In the genomic region with DNA sequence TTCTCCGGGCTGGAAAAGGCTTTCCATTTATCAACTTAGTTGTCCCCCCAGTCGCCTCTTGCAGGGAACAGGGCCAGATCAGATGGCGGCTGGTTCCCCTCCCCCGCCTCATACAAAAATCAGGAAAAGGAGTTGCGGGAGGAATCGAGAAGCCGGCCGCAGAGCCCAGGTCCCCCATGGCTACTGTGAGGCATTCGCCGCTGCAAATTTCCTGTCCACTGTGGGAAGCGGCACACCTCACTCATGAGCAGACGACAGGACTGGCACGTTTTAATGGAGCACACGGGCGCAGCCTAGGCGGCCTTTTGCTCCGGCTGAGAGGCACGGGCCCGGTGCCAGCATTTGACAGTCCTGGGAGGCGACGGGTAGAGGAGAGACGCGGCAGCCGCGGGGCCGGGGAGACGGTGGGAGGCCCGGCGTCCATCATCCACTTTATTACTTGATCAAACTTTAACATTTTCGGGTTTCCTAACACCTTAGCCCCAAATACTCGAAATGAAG, we compare ENCODE assay signal across 9 cellular contexts. TPM values are rescaled to one million over a fixed set of nuclear protein-coding genes. Genes with fewer than 3 reads are reported as not detected.
DNase-seq lines count a peak whose midpoint lies in the region; ATAC-seq and TF ChIP-seq lines count a peak whose summit lies in the region.
"Had no signal": no experiment of that assay in that cellular context is flagged by ENCODE, and none has a peak within 500 bp of the region (broad histone marks: within the 10 kb centered on the region; RNA-seq: fewer than 3 reads in every experiment).

No MANE protein-coding gene starts in this region.

- peak overlapping the region; percentile 81 for H3K4me3 Mint-ChIP-seq in activated T-cell treated with anti-CD3 and anti-CD28 coated beads, Interleukin-2, amount 50 U/mL, for 4 hours

- no peaks in the 10 kb centered on the region for H3K27me3 ChIP-seq in Panc1 (ENCODE audit: control insufficient read depth, insufficient read depth, low read length)
- H3K27me3 ChIP-seq in foreskin keratinocyte = peaks cover 80% of the 10 kb centered on the region
- H3K27me3 ChIP-seq in upper lobe of right lung = peaks cover 64% of the 10 kb centered on the region

- BruUV-seq in Panc1 (replicated peaks; lab: Mats Ljungman, UMichigan) = no TSS peak

- POLR2A ChIA-PET in Panc1 (lab: Charles Lee) = no interaction called here

- peaks cover 49% of the 10 kb centered on the region for H3K27me3 Mint-ChIP-seq in activated T-cell treated with anti-CD3 and anti-CD28 coated beads, Interleukin-2, amount 50 U/mL, for 4 hours (ENCODE audit: low read depth)

- H3K4me3 ChIP-seq in Panc1 (ENCODE audit: low read depth in 2 of 2, low read length in 2 of 2) (peak overlapping the region; percentile 38 to 54), upper lobe of right lung (no peak overlapping the region)

- TF ChIP-seq CTCF in Panc1 (IDR thresholded peaks at IDR 0.05) (no peak), foreskin keratinocyte (conservative IDR thresholded peaks at IDR 0.05) (no peak), upper lobe of right lung (IDR thresholded peaks at IDR 0.05) (no peak)

- peaks cover 3% of the 10 kb centered on the region for H3K9me3 Mint-ChIP-seq in activated T-cell treated with anti-CD3 and anti-CD28 coated beads, Interleukin-2, amount 50 U/mL, for 4 hours

- H3K27ac ChIP-seq in Panc1 (ENCODE audit: low read length) = no peak overlapping the region
- H3K27ac ChIP-seq in foreskin keratinocyte = no peak overlapping the region
- H3K27ac ChIP-seq in upper lobe of right lung = no peak overlapping the region
- H3K27ac ChIP-seq: skin epidermis had no signal

- no peak for DNase-seq in activated T-cell treated with anti-CD3 and anti-CD28 coated beads, Interleukin-2, amount 50 U/mL, for 4 hours
- no peak for DNase-seq in activated T-cell treated with anti-CD3 and anti-CD28 coated beads, Interleukin-2, amount 50 U/mL, for 48 hours
- DNase-seq in Panc1 (ENCODE audit: low read depth, low spot score) = no peak
- no peak for DNase-seq in foreskin keratinocyte
- peak; percentile 83 for DNase-seq in retina
- no peak for DNase-seq in upper lobe of right lung
- DNase-seq in NCI-H226 = no peak
- DNase-seq in stimulated activated CD4-positive, alpha-beta T cell treated with anti-CD3 and anti-CD28 coated beads, Interleukin-4, amount 100 ng/mL, for 1 hour = no peak

- H3K9me3 ChIP-seq in Panc1 (ENCODE audit: control insufficient read depth, insufficient read depth, low read depth, low read length) = no peaks in the 10 kb centered on the region
- no peaks in the 10 kb centered on the region for H3K9me3 ChIP-seq in upper lobe of right lung

- H3K36me3 Mint-ChIP-seq in activated T-cell treated with anti-CD3 and anti-CD28 coated beads, Interleukin-2, amount 50 U/mL, for 4 hours (ENCODE audit: insufficient read depth) = no peaks in the 10 kb centered on the region

- no peaks in the 10 kb centered on the region for H3K36me3 ChIP-seq in Panc1 (ENCODE audit: control insufficient read depth, insufficient read depth, low read length)
- no peaks in the 10 kb centered on the region for H3K36me3 ChIP-seq in upper lobe of right lung

- intact Hi-C loops in Panc1 (cut with micrococcal nuclease; ENCODE audit: unreplicated experiment) = no loop called here
- intact Hi-C loops in upper lobe of right lung (cut with DNase I) = no loop called here

- CTCF ChIA-PET in Panc1 (lab: Charles Lee) = interaction anchor here (0.7 kb wide), 1 partner anchor 231 kb away, joined by 3 read pairs; no protein-coding TSS in a partner anchor

- H3K4me1 ChIP-seq in Panc1 (ENCODE audit: control insufficient read depth, insufficient read depth, low read length) = no peaks in the 10 kb centered on the region; the same call in 1 of the 2 replicates
- H3K4me1 ChIP-seq in foreskin keratinocyte = no peaks in the 10 kb centered on the region
- H3K4me1 ChIP-seq in upper lobe of right lung = peaks cover 12% of the 10 kb centered on the region

- in situ Hi-C loops in Panc1 (cut with HindIII; ENCODE audit: low pct_unique_long_range_greater_than_20kb, low sequenced_read_pairs) = no loop called here

- peak in 1 of 2 donors; percentile 8 for ATAC-seq in activated T-cell treated with anti-CD3 and anti-CD28 coated beads, Interleukin-2, amount 50 U/mL, for 4 hours
- ATAC-seq in Panc1 (peak; percentile 35; the same call in 1 of the 2 replicates), foreskin keratinocyte (peak; percentile 17), upper lobe of right lung (no peak)

- peaks cover 16% of the 10 kb centered on the region for H3K4me1 Mint-ChIP-seq in activated T-cell treated with anti-CD3 and anti-CD28 coated beads, Interleukin-2, amount 50 U/mL, for 4 hours (ENCODE audit: low read depth)

RNA-seq across cellular contexts. Expression of a gene that starts 1.1 kb away (rescaled TPM):
- total RNA-seq in activated T-cell treated with anti-CD3 and anti-CD28 coated beads, Interleukin-2, amount 50 U/mL, for 4 hours = 1 to 10 TPM in 1 of 3 donors, under 1 TPM in 2; 0.26 to 1.4 (median 0.58) TPM
- total RNA-seq in Panc1 (2021; ENCODE audit: unreplicated experiment) = 1.1 TPM
- polyA plus RNA-seq in Panc1 (2012; ENCODE audit: insufficient read length) = 2.7 TPM
- total RNA-seq in foreskin keratinocyte = 0.21 and 0.31 TPM in 2 replicates
- 0.19 and 0.20 TPM in 2 replicates for polyA plus RNA-seq in foreskin keratinocyte
- not detected for total RNA-seq in upper lobe of right lung
